Comparison of ENCODE assay signal across 28 cellular contexts in the genomic region with DNA sequence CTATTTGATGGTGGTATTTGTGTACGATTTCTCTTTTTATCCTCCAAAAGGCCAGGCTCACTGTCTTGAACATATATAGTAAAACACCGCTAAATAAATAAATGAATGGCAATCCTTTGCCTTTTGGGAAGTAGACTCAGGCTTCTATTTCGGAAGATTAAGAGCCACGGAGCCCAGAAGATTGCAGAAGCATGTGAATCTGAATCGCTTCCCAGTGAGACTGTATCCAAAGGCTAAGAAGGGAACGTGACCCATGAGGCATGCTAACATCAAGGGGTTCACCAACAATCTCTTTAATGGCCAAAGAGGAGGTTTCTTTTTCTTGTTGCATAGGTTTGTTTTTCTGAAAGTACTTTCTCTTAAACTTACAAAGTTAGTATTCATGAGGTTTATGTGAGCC.
"Had no signal": no experiment of that assay in that cellular context is flagged by ENCODE, and none has a peak within 500 bp of the region (broad histone marks: within the 10 kb centered on the region; RNA-seq: fewer than 3 reads in every experiment).

No MANE protein-coding gene starts in this region.

- H3K36me3 ChIP-seq: sigmoid colon, uterus had no signal

- H3K79me2 ChIP-seq: parathyroid adenoma had no signal

- H3K4me1 ChIP-seq: parathyroid adenoma, sigmoid colon, uterus had no signal

- H3K27ac Mint-ChIP-seq: activated CD4-positive, alpha-beta T cell treated with anti-CD3 and anti-CD28 coated beads for 36 hours; activated CD8-positive, alpha-beta memory T cell treated with anti-CD3 and anti-CD28 coated beads, Interleukin-2, amount 10 ng/mL, durations not matched to agents 7 days and 5 days; activated CD8-positive, alpha-beta T cell treated with anti-CD3 and anti-CD28 coated beads, Interleukin-2, amount 10 ng/mL, durations not matched to agents 7 days and 5 days; activated naive CD8-positive, alpha-beta T cell; activated T-helper 2 cell treated with anti-CD3 and anti-CD28 coated beads, Interferon-gamma antibody, Interleukin-2, Interleukin-4, amounts not matched to agents 10 μg/mL and 5 μg/mL and 100 μg/mL, durations not matched to agents 14 hours and 24 hours and 36 hours; dendritic cell treated with granulocyte-macrophage colony-stimulating factor and Interleukin-4, amounts not matched to agents 40 ng/mL and 50 ng/mL, for 4 days; endodermal cell; T-helper 2 cell treated with Interferon-gamma antibody and Interleukin-4, amounts not matched to agents 5 μg/mL and 100 μg/mL, for 36 hours; type B pancreatic cell had no signal

- DNase-seq: activated CD4-positive, alpha-beta T cell treated with anti-CD3 and anti-CD28 coated beads for 36 hours; activated CD4-positive, CD25-positive, alpha-beta regulatory T cell; activated CD8-positive, alpha-beta memory T cell treated with anti-CD3 and anti-CD28 coated beads, Interleukin-2, amount 10 ng/mL, durations not matched to agents 7 days and 5 days; activated CD8-positive, alpha-beta T cell treated with anti-CD3 and anti-CD28 coated beads, Interleukin-2, amount 10 ng/mL, durations not matched to agents 7 days and 5 days; activated naive CD4-positive, alpha-beta T cell; activated T-cell treated with anti-CD3 and anti-CD28 coated beads, Interleukin-2, amount 50 U/mL, for 48 hours; anterior cingulate cortex; endodermal cell; islet precursor cell; left cardiac atrium; midbrain; naive thymus-derived CD8-positive, alpha-beta T cell; nucleus accumbens; psoas muscle; sigmoid colon; small intestine; stimulated activated CD4-positive, alpha-beta T cell treated with anti-CD3 and anti-CD28 coated beads, Interleukin-4, amount 100 ng/mL, for 24 hours; stimulated activated CD8-positive, alpha-beta memory T cell treated with anti-CD3 and anti-CD28 coated beads, Interleukin-4, amount 100 ng/mL, for 48 hours; stimulated activated naive CD4-positive, alpha-beta T cell; uterus had no signal

- H3K9me3 ChIP-seq: psoas muscle, sigmoid colon, uterus had no signal

- H3K9me3 Mint-ChIP-seq: activated T-helper 2 cell treated with anti-CD3 and anti-CD28 coated beads, Interferon-gamma antibody, Interleukin-2, Interleukin-4, amounts not matched to agents 10 μg/mL and 5 μg/mL and 100 μg/mL, durations not matched to agents 14 hours and 24 hours and 36 hours; central memory CD8-positive, alpha-beta T cell; dendritic cell treated with granulocyte-macrophage colony-stimulating factor and Interleukin-4, amounts not matched to agents 40 ng/mL and 50 ng/mL, for 4 days; endodermal cell; naive thymus-derived CD8-positive, alpha-beta T cell; neural crest cell; T-helper 2 cell treated with Interferon-gamma antibody and Interleukin-4, amounts not matched to agents 5 μg/mL and 100 μg/mL, for 36 hours; type B pancreatic cell had no signal

- H3K27ac ChIP-seq: parathyroid adenoma, psoas muscle, sigmoid colon, uterus had no signal

- H3K4me3 ChIP-seq: psoas muscle, sigmoid colon, uterus had no signal

- H3K4me3 Mint-ChIP-seq: activated CD4-positive, alpha-beta T cell treated with anti-CD3 and anti-CD28 coated beads for 36 hours; activated CD8-positive, alpha-beta memory T cell treated with anti-CD3 and anti-CD28 coated beads, Interleukin-2, amount 10 ng/mL, durations not matched to agents 7 days and 5 days; activated CD8-positive, alpha-beta T cell treated with anti-CD3 and anti-CD28 coated beads, Interleukin-2, amount 10 ng/mL, durations not matched to agents 7 days and 5 days; activated naive CD8-positive, alpha-beta T cell; central memory CD8-positive, alpha-beta T cell; dendritic cell treated with granulocyte-macrophage colony-stimulating factor and Interleukin-4, amounts not matched to agents 40 ng/mL and 50 ng/mL, for 4 days; endodermal cell; naive thymus-derived CD8-positive, alpha-beta T cell; neural crest cell; T-helper 2 cell treated with Interferon-gamma antibody and Interleukin-4, amounts not matched to agents 5 μg/mL and 100 μg/mL, for 36 hours; type B pancreatic cell had no signal

- H3K4me1 Mint-ChIP-seq: central memory CD8-positive, alpha-beta T cell; endodermal cell; neural crest cell had no signal

- H3K9ac ChIP-seq: parathyroid adenoma had no signal

- H2AFZ ChIP-seq: parathyroid adenoma had no signal

- H3K27me3 Mint-ChIP-seq: activated CD4-positive, alpha-beta T cell treated with anti-CD3 and anti-CD28 coated beads for 36 hours; activated CD8-positive, alpha-beta memory T cell treated with anti-CD3 and anti-CD28 coated beads, Interleukin-2, amount 10 ng/mL, durations not matched to agents 7 days and 5 days; activated naive CD8-positive, alpha-beta T cell; central memory CD8-positive, alpha-beta T cell; dendritic cell treated with granulocyte-macrophage colony-stimulating factor and Interleukin-4, amounts not matched to agents 40 ng/mL and 50 ng/mL, for 4 days; naive thymus-derived CD8-positive, alpha-beta T cell; type B pancreatic cell had no signal

- ATAC-seq: activated CD4-positive, alpha-beta T cell treated with anti-CD3 and anti-CD28 coated beads for 36 hours; activated CD8-positive, alpha-beta memory T cell treated with anti-CD3 and anti-CD28 coated beads, Interleukin-2, amount 10 ng/mL, durations not matched to agents 7 days and 5 days; activated CD8-positive, alpha-beta T cell treated with anti-CD3 and anti-CD28 coated beads, Interleukin-2, amount 10 ng/mL, durations not matched to agents 7 days and 5 days; left cardiac atrium; naive thymus-derived CD8-positive, alpha-beta T cell had no signal

- H3K27me3 ChIP-seq: sigmoid colon, uterus had no signal
